8 cellular contexts compared by ENCODE assay signal in genomic region chr4:36399762-36400353, GRCh38.
DNase-seq lines count a peak whose midpoint lies in the region; ATAC-seq and TF ChIP-seq lines count a peak whose summit lies in the region.

No MANE protein-coding gene starts in this region.

- TF ChIP-seq CTCF in RWPE2 (IDR thresholded peaks at IDR 0.05; ENCODE audit: poor library complexity, severe bottlenecking) (peak; percentile 92), breast epithelium (IDR thresholded peaks at IDR 0.05) (peak in 2 of 3 donors; percentile 11 to 43)

- no peak overlapping the region for H3K4me3 Mint-ChIP-seq in naive thymus-derived CD4-positive, alpha-beta T cell

- in situ Hi-C loops in G401 (cut with HindIII; ENCODE audit: low sequenced_read_pairs): no loop called here

- H3K9me3 ChIP-seq in RWPE2 (ENCODE audit: severe bottlenecking) (no peaks in the 10 kb centered on the region), breast epithelium (no peaks in the 10 kb centered on the region), aorta (ENCODE audit: control insufficient read depth, low read length) (no peaks in the 10 kb centered on the region)
- H3K9me3 ChIP-seq in naive thymus-derived CD4-positive, alpha-beta T cell (ENCODE audit: control insufficient read depth in 2 of 3, low read length in 3 of 3): no peaks in the 10 kb centered on the region

- WGBS in aorta, 2 donors: 23 to 24% methylated on average over 2 of the region's 2 CpGs

- intact Hi-C loops in breast epithelium (cut with DNase I; ENCODE audit: low total_unique reads) (loop anchor here (5.0 kb wide), 1 partner anchor 377 kb away; no protein-coding TSS in a partner anchor), aorta (cut with DNase I) (no loop called here)
- intact Hi-C loops in naive thymus-derived CD4-positive, alpha-beta T cell (cut with micrococcal nuclease): loop anchor here (1.0 to 5.0 kb wide), 4 partner anchors 14 to 208 kb away; no protein-coding TSS in a partner anchor

- CTCF ChIA-PET in naive thymus-derived CD4-positive, alpha-beta T cell (lab: Charles Lee): interaction anchor here (0.7 to 4.1 kb wide), 17 partner anchors 9 to 734 kb away, joined by 3 to 62 read pairs (median 5); no protein-coding TSS in a partner anchor

- ATAC-seq in HG02840 (IDR thresholded peaks at IDR 0.05; ENCODE audit: low FRiP score, unreplicated experiment): peak; percentile 61
- ATAC-seq in RWPE2 (ENCODE audit: low read depth): no peak
- peak; percentile 81 for ATAC-seq in naive thymus-derived CD4-positive, alpha-beta T cell
- no peak for ATAC-seq in aorta (ENCODE audit: low FRiP score)

- peaks cover 0 to 9% (median 6%) of the 10 kb centered on the region in 7 donors for H3K4me1 Mint-ChIP-seq in naive thymus-derived CD4-positive, alpha-beta T cell

- no peaks in the 10 kb centered on the region for H3K27me3 ChIP-seq in RWPE2 (ENCODE audit: insufficient read depth, poor library complexity, severe bottlenecking)
- H3K27me3 ChIP-seq in breast epithelium: no peaks in the 10 kb centered on the region
- H3K27me3 ChIP-seq in naive thymus-derived CD4-positive, alpha-beta T cell (ENCODE audit: control insufficient read depth in 2 of 2, insufficient read depth in 2 of 2, low read length in 2 of 2): no peaks in the 10 kb centered on the region
- no peaks in the 10 kb centered on the region for H3K27me3 ChIP-seq in aorta (ENCODE audit: control insufficient read depth in 1 of 2, insufficient read depth in 2 of 2, low read length in 1 of 2)

- peaks cover 0 to 6% (median 0%) of the 10 kb centered on the region in 11 donors for H3K9me3 Mint-ChIP-seq in naive thymus-derived CD4-positive, alpha-beta T cell

- POLR2A ChIA-PET in naive thymus-derived CD4-positive, alpha-beta T cell (lab: Charles Lee): interaction anchor here (0.7 to 1.1 kb wide), 2 partner anchors 38 to 51 kb away, joined by 3 read pairs; no protein-coding TSS in a partner anchor

- H3K27ac ChIP-seq in RWPE2 (ENCODE audit: poor library complexity, severe bottlenecking) (no peak overlapping the region), breast epithelium (no peak overlapping the region), aorta (ENCODE audit: low read depth in 1 of 2, low read length in 2 of 2) (no peak overlapping the region)
- no peak overlapping the region for H3K27ac ChIP-seq in naive thymus-derived CD4-positive, alpha-beta T cell (ENCODE audit: low read depth, low read length)

- no peaks in the 10 kb centered on the region for H3K36me3 ChIP-seq in RWPE2 (ENCODE audit: low read depth)
- no peaks in the 10 kb centered on the region for H3K36me3 ChIP-seq in breast epithelium
- no peaks in the 10 kb centered on the region for H3K36me3 ChIP-seq in naive thymus-derived CD4-positive, alpha-beta T cell (ENCODE audit: control insufficient read depth in 2 of 3, insufficient read depth in 3 of 3, low read length in 3 of 3)
- no peaks in the 10 kb centered on the region for H3K36me3 ChIP-seq in aorta (ENCODE audit: control insufficient read depth in 1 of 2, insufficient read depth in 2 of 2, low read length in 1 of 2)

- H3K27me3 Mint-ChIP-seq in naive thymus-derived CD4-positive, alpha-beta T cell: peaks cover 0 to 26% (median 2%) of the 10 kb centered on the region in 5 donors

- H3K27ac Mint-ChIP-seq in naive thymus-derived CD4-positive, alpha-beta T cell: no peak overlapping the region

- peaks cover 0 to 6% (median 0%) of the 10 kb centered on the region in 5 donors for H3K36me3 Mint-ChIP-seq in naive thymus-derived CD4-positive, alpha-beta T cell

- H3K4me1 ChIP-seq in RWPE2 (ENCODE audit: insufficient read depth, poor library complexity, severe bottlenecking) (no peaks in the 10 kb centered on the region), breast epithelium (no peaks in the 10 kb centered on the region), aorta (ENCODE audit: control insufficient read depth in 1 of 2, insufficient read depth in 2 of 2, low read length in 2 of 2) (no peaks in the 10 kb centered on the region)
- H3K4me1 ChIP-seq in naive thymus-derived CD4-positive, alpha-beta T cell (ENCODE audit: control insufficient read depth in 2 of 2, insufficient read depth in 2 of 2, low read length in 2 of 2): peaks cover 0 to 3% of the 10 kb centered on the region in 2 donors

- DNase-seq in NCI-H748 (lab: John Stamatoyannopoulos, UW; ENCODE audit: unreplicated experiment): peak; percentile 1
- no peak for DNase-seq in NCI-H748 treated with DMSO at 0.1 percent for 48 hours (lab: John Stamatoyannopoulos, UW)
- no peak for DNase-seq in RWPE2 (ENCODE audit: low spot score)
- DNase-seq in breast epithelium (ENCODE audit: low spot score in 2 of 2): no peak
- DNase-seq in naive thymus-derived CD4-positive, alpha-beta T cell: peak in 6 of 9 donors; percentile 37 to 59 (median 56)
- DNase-seq in G401 (ENCODE audit: low spot score): no peak
- no peak for DNase-seq in aorta

- TF ChIP-seq POLR2A in breast epithelium (IDR thresholded peaks at IDR 0.05): no peak

- no peak overlapping the region for H3K4me3 ChIP-seq in RWPE2 (ENCODE audit: severe bottlenecking)
- no peak overlapping the region for H3K4me3 ChIP-seq in breast epithelium
- H3K4me3 ChIP-seq in naive thymus-derived CD4-positive, alpha-beta T cell (ENCODE audit: low read length): no peak overlapping the region
- no peak overlapping the region for H3K4me3 ChIP-seq in aorta (ENCODE audit: low read length in 2 of 2)

Comparison
In these comparisons a context has a peak if more than half of its experiments do, and no peak if none do; other contexts are left out.
1. DNase-seq: peak in NCI-H748 (single experiment) and naive thymus-derived CD4-positive, alpha-beta T cell (6 of 9); none in NCI-H748 treated with DMSO at 0.1 percent for 48 hours (single experiment), RWPE2 (single experiment), breast epithelium (0 of 2), G401 (single experiment) and aorta (0 of 2).
2. ATAC-seq: peak in HG02840 (single experiment) and naive thymus-derived CD4-positive, alpha-beta T cell (single experiment); none in RWPE2 (single experiment) and aorta (single experiment).
3. intact Hi-C loops: an anchor here in breast epithelium (5.0 kb wide) and naive thymus-derived CD4-positive, alpha-beta T cell (1.0 to 5.0 kb wide); none called in aorta.